35 cellular contexts compared by ENCODE assay signal in the genomic region with DNA sequence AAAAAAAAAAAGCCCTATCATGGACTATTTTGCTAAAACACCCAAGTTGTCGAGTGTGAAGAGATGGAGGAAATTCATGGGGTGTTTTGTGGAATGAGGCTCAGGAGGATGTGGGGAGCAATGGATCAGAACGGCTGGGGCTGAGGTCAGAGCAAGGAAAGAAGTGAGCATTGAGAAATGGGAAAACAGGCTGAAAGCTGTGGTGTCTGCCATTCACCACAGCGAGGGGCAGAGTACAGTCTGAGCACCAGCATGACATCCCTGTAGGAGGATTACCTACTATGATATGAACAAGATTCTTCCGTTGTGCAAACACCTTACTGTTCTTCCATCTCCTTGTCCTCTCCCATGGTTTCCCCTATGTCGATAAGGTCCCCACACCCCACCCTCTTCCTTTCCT.
DNase-seq lines count a peak whose midpoint lies in the region; ATAC-seq, FAIRE-seq and TF ChIP-seq lines count a peak whose summit lies in the region.
"Had no signal": no experiment of that assay in that cellular context is flagged by ENCODE, and none has a peak within 500 bp of the region (broad histone marks: within the 10 kb centered on the region; RNA-seq: fewer than 3 reads in every experiment).

No MANE protein-coding gene starts in this region.

- H3K9me3 Mint-ChIP-seq in activated T-cell treated with anti-CD3 and anti-CD28 coated beads, Interleukin-2, amount 50 U/mL, for 4 hours = peaks cover 7% of the 10 kb centered on the region

- H3K4ac ChIP-seq in H1 (replicated peaks; ENCODE audit: insufficient read length, low read depth, low read length) = no peak overlapping the region

- no peak for ATAC-seq in activated T-cell treated with anti-CD3 and anti-CD28 coated beads, Interleukin-2, amount 50 U/mL, for 4 hours
- ATAC-seq: A549; CD8-positive, alpha-beta T cell had no signal

- H3K9me3 ChIP-seq in BLaER1 = no peaks in the 10 kb centered on the region
- H3K9me3 ChIP-seq in BLaER1 treated with 17β-estradiol and CSF1 and Interleukin-3, amounts not matched to agents 10 nM and 100 nM (replicated peaks in 1 of 11) = peaks cover 0 to 9% (median 0%) of the 10 kb centered on the region in 11 experiments; a peak in 3 of 22 replicates
- no peaks in the 10 kb centered on the region for H3K9me3 ChIP-seq in H1 (ENCODE audit: insufficient read depth in 2 of 2, low read depth in 1 of 2, low read length in 1 of 2)
- H3K9me3 ChIP-seq: A549, BE2C, Caco-2 had no signal

- H3K56ac ChIP-seq in H1 (replicated peaks; ENCODE audit: insufficient read length, low read depth, low read length) = no peak overlapping the region

- H4K20me1 ChIP-seq in BLaER1 (no peaks in the 10 kb centered on the region), H1 (replicated peaks in 1 of 2; ENCODE audit: control insufficient read depth in 1 of 2, insufficient read depth in 2 of 2, low read length in 2 of 2) (no peaks in the 10 kb centered on the region)
- no peaks in the 10 kb centered on the region for H4K20me1 ChIP-seq in BLaER1 treated with 17β-estradiol and CSF1 and Interleukin-3, amounts not matched to agents 10 nM and 100 nM

- WGBS in H1 (ENCODE audit: extremely low coverage in 1 of 2, insufficient coverage in 1 of 2, insufficient read length in 1 of 2, insufficient replicate concordance in 2 of 2, low coverage in 1 of 2, low lambda C conversion rate in 2 of 2, missing lambda C conversion rate in 1 of 2), 2 experiments = 91% methylated on average over 5 of the region's 5 CpGs; no CpG with 5 or more reads in 1 of the 2 experiments

- no peaks in the 10 kb centered on the region for H3K4me1 Mint-ChIP-seq in activated T-cell treated with anti-CD3 and anti-CD28 coated beads, Interleukin-2, amount 50 U/mL, for 4 hours (ENCODE audit: low read depth)
- H3K4me1 Mint-ChIP-seq: B cell; CD14-positive monocyte; CD4-positive, alpha-beta memory T cell; CD4-positive, CD25-positive, alpha-beta regulatory T cell; CD8-positive, alpha-beta memory T cell had no signal

- H3K79me1 ChIP-seq in H1 (ENCODE audit: low read depth, low read length) = no peaks in the 10 kb centered on the region

- no peak overlapping the region for H3K4me3 Mint-ChIP-seq in activated T-cell treated with anti-CD3 and anti-CD28 coated beads, Interleukin-2, amount 50 U/mL, for 4 hours
- H3K4me3 Mint-ChIP-seq: B cell; CD14-positive monocyte; CD4-positive, alpha-beta memory T cell; CD4-positive, alpha-beta T cell; CD4-positive, CD25-positive, alpha-beta regulatory T cell; CD8-positive, alpha-beta memory T cell; CD8-positive, alpha-beta T cell had no signal

- DNase-seq in H1 (ENCODE audit: low read depth in 1 of 2, low spot score in 2 of 2) = no peak
- no peak for DNase-seq in urothelium cell line (ENCODE audit: low spot score)
- no peak for DNase-seq in globus pallidus (ENCODE audit: low spot score)
- no peak for DNase-seq in HuH-7 (ENCODE audit: low spot score)
- no peak for DNase-seq in NCI-H1694 (lab: John Stamatoyannopoulos, UW)
- no peak for DNase-seq in activated T-cell treated with anti-CD3 and anti-CD28 coated beads, Interleukin-2, amount 50 U/mL, for 4 hours
- DNase-seq: 8988T; ACHN; AML-193; BE2C; C1 segment of cervical spinal cord; Caco-2; Calu3; CD4-positive, alpha-beta memory T cell; CD4-positive, alpha-beta T cell; CD4-positive, CD25-positive, alpha-beta regulatory T cell; CD8-positive, alpha-beta memory T cell; CD8-positive, alpha-beta T cell; COR-L47; DMS 273 treated with DMSO at 0.1 percent for 48 hours; DMS153; DMS53; DMS79; DMS79 treated with DMSO at 0.1 percent for 48 hours; DND-41; EL had no signal

- no peak overlapping the region for H2BK15ac ChIP-seq in H1 (ENCODE audit: low read length)

- no peaks in the 10 kb centered on the region for H3K36me3 Mint-ChIP-seq in activated T-cell treated with anti-CD3 and anti-CD28 coated beads, Interleukin-2, amount 50 U/mL, for 4 hours (ENCODE audit: insufficient read depth)
- H3K36me3 Mint-ChIP-seq: CD14-positive monocyte; CD4-positive, alpha-beta memory T cell; CD4-positive, CD25-positive, alpha-beta regulatory T cell; CD8-positive, alpha-beta memory T cell; CD8-positive, alpha-beta T cell had no signal

- peak overlapping the region; percentile 73 for H3K27ac ChIP-seq in BLaER1
- H3K27ac ChIP-seq in BLaER1 treated with 17β-estradiol and CSF1 and Interleukin-3, amounts not matched to agents 10 nM and 100 nM = peak overlapping the region in 9 of 11 experiments; percentile 1 to 91 (median 85); a peak in 17 of 22 replicates
- no peak overlapping the region for H3K27ac ChIP-seq in H1 (ENCODE audit: low read depth, low read length)
- H3K27ac ChIP-seq: 22Rv1, A549, C4-2B had no signal

- H3K23me2 ChIP-seq in H1 (ENCODE audit: low read depth, low read length) = no peaks in the 10 kb centered on the region

- no peak overlapping the region for H3K14ac ChIP-seq in H1 (ENCODE audit: insufficient read length)

- H3K27me3 Mint-ChIP-seq in activated T-cell treated with anti-CD3 and anti-CD28 coated beads, Interleukin-2, amount 50 U/mL, for 4 hours (ENCODE audit: low read depth) = no peaks in the 10 kb centered on the region
- H3K27me3 Mint-ChIP-seq: B cell; CD4-positive, alpha-beta memory T cell; CD4-positive, alpha-beta T cell; CD4-positive, CD25-positive, alpha-beta regulatory T cell had no signal

- no peak overlapping the region for H2AK5ac ChIP-seq in H1 (ENCODE audit: low read depth, low read length)

- H2AFZ ChIP-seq in H1 (ENCODE audit: low read length) = 0 out of 2 replicates have a peak overlapping the region, but pooled peaks have one; percentile 3

- POLR2A ChIA-PET in H1 (lab: Charles Lee; ENCODE audit: partially characterized antibody) = no interaction called here

- no peak overlapping the region for H2BK20ac ChIP-seq in H1 (ENCODE audit: low read length)

- H3K9ac ChIP-seq in BLaER1 (peak overlapping the region; percentile 59; the same call in 1 of the 2 replicates), H1 (replicated peaks in 1 of 4; ENCODE audit: extremely low read depth in 1 of 4, low read depth in 3 of 4, low read length in 3 of 4) (no peak overlapping the region; a peak in 1 of 7 replicates)
- H3K9ac ChIP-seq in BLaER1 treated with 17β-estradiol and CSF1 and Interleukin-3, amounts not matched to agents 10 nM and 100 nM = peak overlapping the region in 9 of 11 experiments; percentile 0 to 78 (median 67); a peak in 15 of 22 replicates

- no peak for TF ChIP-seq EP300 in H1 (IDR thresholded peaks at IDR 0.05; ENCODE audit: borderline replicate concordance in 1 of 2, low read depth in 2 of 2, low read length in 2 of 2)

- no peak for TF ChIP-seq POLR2A in H1 (IDR thresholded peaks at IDR 0.05; ENCODE audit: control extremely low read depth in 1 of 2, low read depth in 2 of 2, low read length in 2 of 2)

- H4K5ac ChIP-seq in H1 (ENCODE audit: insufficient read length, low read depth, low read length) = no peak overlapping the region

- no peak overlapping the region for H3K23ac ChIP-seq in H1 (ENCODE audit: insufficient read length)

- no peak overlapping the region for H2BK5ac ChIP-seq in H1 (ENCODE audit: low read depth, low read length)

- no peak overlapping the region for H4K91ac ChIP-seq in H1 (replicated peaks; ENCODE audit: insufficient read length, low read length)

- H3K79me2 ChIP-seq in H1 (ENCODE audit: control insufficient read depth in 1 of 2, insufficient read depth in 2 of 2, low read length in 2 of 2) = no peaks in the 10 kb centered on the region

- FAIRE-seq in H1 (lab: Jason Lieb, UNC) (no peak), urothelium cell line (lab: Jason Lieb, UNC) (peak; percentile 13)
- FAIRE-seq: A204.1, A549, D721Med had no signal

- no peak for TF ChIP-seq CTCF in H1 (IDR thresholded peaks at IDR 0.05; ENCODE audit: control extremely low read depth in 1 of 3, insufficient read depth in 1 of 3, low read depth in 1 of 3, low read length in 3 of 3)

- no peak overlapping the region for H3K18ac ChIP-seq in H1 (ENCODE audit: extremely low read depth, low read length)

- no peaks in the 10 kb centered on the region for H3K36me3 ChIP-seq in BLaER1
- no peaks in the 10 kb centered on the region for H3K36me3 ChIP-seq in BLaER1 treated with 17β-estradiol and CSF1 and Interleukin-3, amounts not matched to agents 10 nM and 100 nM
- H3K36me3 ChIP-seq in H1 (ENCODE audit: control insufficient read depth in 2 of 4, insufficient read depth in 4 of 4, low read length in 3 of 4) = no peaks in the 10 kb centered on the region
- H3K36me3 ChIP-seq: BE2C had no signal

- H3K4me1 ChIP-seq in BLaER1 = peaks cover 63% of the 10 kb centered on the region
- peaks cover 20 to 78% (median 60%) of the 10 kb centered on the region in 10 experiments for H3K4me1 ChIP-seq in BLaER1 treated with 17β-estradiol and CSF1 and Interleukin-3, amounts not matched to agents 10 nM and 100 nM
- H3K4me1 ChIP-seq in H1 (replicated peaks in 1 of 4; ENCODE audit: control insufficient read depth in 3 of 4, insufficient read depth in 4 of 4, low read length in 3 of 4) = no peaks in the 10 kb centered on the region
- H3K4me1 ChIP-seq: A549, BE2C, Caco-2 had no signal

- TF ChIP-seq RAD21 in H1 (IDR thresholded peaks at IDR 0.05 in 1 of 2, conservative IDR thresholded peaks at IDR 0.05 in 1 of 2; ENCODE audit: low read depth in 2 of 2, low read length in 2 of 2) = no peak

- no peak overlapping the region for H2BK12ac ChIP-seq in H1 (ENCODE audit: low read depth, low read length)

- H4K8ac ChIP-seq in H1 (ENCODE audit: extremely low read depth, insufficient read depth, low read length) = no peak overlapping the region

- H3K4me2 ChIP-seq in BLaER1 (peak overlapping the region; percentile 88), H1 (ENCODE audit: insufficient read depth in 1 of 2, low read depth in 2 of 2, low read length in 2 of 2) (no peak overlapping the region)
- peak overlapping the region; percentile 20 to 90 (median 77); a peak in 21 of 22 replicates for H3K4me2 ChIP-seq in BLaER1 treated with 17β-estradiol and CSF1 and Interleukin-3, amounts not matched to agents 10 nM and 100 nM
- H3K4me2 ChIP-seq: A549 had no signal

- CTCF ChIA-PET in H1 (lab: Charles Lee; ENCODE audit: partially characterized antibody) = interaction anchor here (0.6 kb wide), 1 partner anchor 97 kb away, joined by 3 read pairs; no protein-coding TSS in a partner anchor

- H2BK120ac ChIP-seq in H1 (replicated peaks; ENCODE audit: low read depth, low read length) = no peak overlapping the region

- H3K4me3 ChIP-seq in BLaER1 (peak overlapping the region; percentile 40; the same call in 1 of the 2 replicates), H1 (ENCODE audit: extremely low read depth in 1 of 4, insufficient read depth in 2 of 4, low read depth in 3 of 4, low read length in 4 of 4) (no peak overlapping the region)
- peak overlapping the region in 2 of 10 experiments; percentile 36 to 41; a peak in 6 of 20 replicates for H3K4me3 ChIP-seq in BLaER1 treated with 17β-estradiol and CSF1 and Interleukin-3, amounts not matched to agents 10 nM and 100 nM
- H3K4me3 ChIP-seq: A549 had no signal

- no peaks in the 10 kb centered on the region for H3K27me3 ChIP-seq in BLaER1
- H3K27me3 ChIP-seq in BLaER1 treated with 17β-estradiol and CSF1 and Interleukin-3, amounts not matched to agents 10 nM and 100 nM = no peaks in the 10 kb centered on the region
- H3K27me3 ChIP-seq in H1 (replicated peaks in 1 of 4; ENCODE audit: control insufficient read depth in 3 of 4, extremely low read depth in 1 of 4, insufficient read depth in 3 of 4, low read length in 3 of 4) = no peaks in the 10 kb centered on the region
- H3K27me3 ChIP-seq: BE2C had no signal

TF ChIP-seq in H1, 55 proteins besides CTCF, POLR2A, EP300 and RAD21 (continues in another document):
- no peak for TF ChIP-seq POLR2AphosphoS5 (IDR thresholded peaks at IDR 0.05; ENCODE audit: low read depth, low read length)

Comparison
In these comparisons a context has a peak if more than half of its experiments do, and no peak if none do; other contexts are left out.
1. H3K4me2 ChIP-seq: peak in BLaER1 (single experiment) and BLaER1 treated with 17β-estradiol and CSF1 and Interleukin-3, amounts not matched to agents 10 nM and 100 nM (11 of 11); none in H1 (0 of 2).
2. H3K9ac ChIP-seq: peak in BLaER1 (single experiment) and BLaER1 treated with 17β-estradiol and CSF1 and Interleukin-3, amounts not matched to agents 10 nM and 100 nM (9 of 11); none in H1 (0 of 4).